23 cellular contexts compared by ENCODE assay signal in genomic region chr12:38102197-38102596, GRCh38.
"Had no signal": no experiment of that assay in that cellular context is flagged by ENCODE, and none has a peak within 500 bp of the region (broad histone marks: within the 10 kb centered on the region; RNA-seq: fewer than 3 reads in every experiment).

No MANE protein-coding gene starts in this region.

- H3K27ac ChIP-seq: brain microvascular endothelial cell, coronary artery, left ventricle myocardium inferior, neural progenitor cell, prostate gland, stomach, upper lobe of left lung had no signal

- H3K4me2 ChIP-seq: neural progenitor cell had no signal

- H3K4me1 ChIP-seq: left ventricle myocardium inferior, neural progenitor cell, prostate gland, stomach, upper lobe of left lung had no signal

- H3K4me3 ChIP-seq: coronary artery, left ventricle myocardium inferior, neural progenitor cell, prostate gland, stomach, upper lobe of left lung had no signal

- DNase-seq: activated CD4-positive, alpha-beta T cell treated with anti-CD3 and anti-CD28 coated beads, Interleukin-2, amount 10 ng/mL, durations not matched to agents 24 days and 14 days; activated CD8-positive, alpha-beta memory T cell treated with anti-CD3 and anti-CD28 coated beads for 24 hours; activated CD8-positive, alpha-beta memory T cell treated with anti-CD3 and anti-CD28 coated beads, Interleukin-2, amount 50 U/mL, for 48 hours; activated effector memory CD4-positive, alpha-beta T cell treated with Interleukin-2 at 50 U/mL for 16 hours; activated naive CD4-positive, alpha-beta T cell treated with anti-CD3 and anti-CD28 coated beads, Interleukin-2, amount 10 ng/mL, durations not matched to agents 7 days and 5 days; activated naive CD8-positive, alpha-beta T cell treated with anti-CD3 and anti-CD28 coated beads, Interleukin-2, amount 50 U/mL, for 24 hours; activated T-cell treated with anti-CD3 and anti-CD28 coated beads, Interleukin-2, amount 50 U/mL, for 48 hours; aorta; brain microvascular endothelial cell; erythroblast; kidney; left ventricle myocardium inferior; naive B cell; right cardiac atrium; small intestine; stimulated activated CD4-positive, alpha-beta T cell treated with anti-CD3 and anti-CD28 coated beads, Interleukin-15, amount 100 ng/mL, for 24 hours; stimulated activated CD4-positive, alpha-beta T cell treated with anti-CD3 and anti-CD28 coated beads, Interleukin-4, amount 100 ng/mL, for 1 hour; stomach; T-cell; upper lobe of left lung had no signal

- H3K36me3 ChIP-seq: brain microvascular endothelial cell, left ventricle myocardium inferior, neural progenitor cell, prostate gland, stomach, upper lobe of left lung had no signal

- H3K9me3 ChIP-seq: prostate gland had no signal

- H3K27me3 ChIP-seq: brain microvascular endothelial cell, neural progenitor cell, stomach, upper lobe of left lung had no signal

- H2AFZ ChIP-seq: neural progenitor cell had no signal

- H3K9ac ChIP-seq: neural progenitor cell had no signal

- ATAC-seq: activated naive CD8-positive, alpha-beta T cell treated with anti-CD3 and anti-CD28 coated beads, Interleukin-2, amount 50 U/mL, for 24 hours; right cardiac atrium; T-cell had no signal
